10 cellular contexts compared by ENCODE assay signal in genomic region chr12:124203176-124203575, GRCh38.
"Had no signal": no experiment of that assay in that cellular context is flagged by ENCODE, and none has a peak within 500 bp of the region (broad histone marks: within the 10 kb centered on the region; RNA-seq: fewer than 3 reads in every experiment).

No MANE protein-coding gene starts in this region.

- H3K4me1 ChIP-seq: HAP-1 had no signal

- H3K4me3 Mint-ChIP-seq: GM23338, IgD-negative memory B cell had no signal

- H2AFZ ChIP-seq: GM23338 had no signal

- H3K4me2 ChIP-seq: GM23338, KMS-11 had no signal

- H3K4me1 Mint-ChIP-seq: IgD-negative memory B cell had no signal

- H3K36me3 ChIP-seq: HAP-1 had no signal

- H3K27ac Mint-ChIP-seq: GM23338 had no signal

- ATAC-seq: GM23338, HCT116 had no signal

- FAIRE-seq: H1, H54, HTR-8/SVneo had no signal

- H3K27ac ChIP-seq: KMS-11 had no signal

- H3K4me3 ChIP-seq: GM23338, HAP-1 had no signal

- DNase-seq: Karpas-422, KBM-7 had no signal

- H3K9ac ChIP-seq: KMS-11 had no signal
